In the genomic region with DNA sequence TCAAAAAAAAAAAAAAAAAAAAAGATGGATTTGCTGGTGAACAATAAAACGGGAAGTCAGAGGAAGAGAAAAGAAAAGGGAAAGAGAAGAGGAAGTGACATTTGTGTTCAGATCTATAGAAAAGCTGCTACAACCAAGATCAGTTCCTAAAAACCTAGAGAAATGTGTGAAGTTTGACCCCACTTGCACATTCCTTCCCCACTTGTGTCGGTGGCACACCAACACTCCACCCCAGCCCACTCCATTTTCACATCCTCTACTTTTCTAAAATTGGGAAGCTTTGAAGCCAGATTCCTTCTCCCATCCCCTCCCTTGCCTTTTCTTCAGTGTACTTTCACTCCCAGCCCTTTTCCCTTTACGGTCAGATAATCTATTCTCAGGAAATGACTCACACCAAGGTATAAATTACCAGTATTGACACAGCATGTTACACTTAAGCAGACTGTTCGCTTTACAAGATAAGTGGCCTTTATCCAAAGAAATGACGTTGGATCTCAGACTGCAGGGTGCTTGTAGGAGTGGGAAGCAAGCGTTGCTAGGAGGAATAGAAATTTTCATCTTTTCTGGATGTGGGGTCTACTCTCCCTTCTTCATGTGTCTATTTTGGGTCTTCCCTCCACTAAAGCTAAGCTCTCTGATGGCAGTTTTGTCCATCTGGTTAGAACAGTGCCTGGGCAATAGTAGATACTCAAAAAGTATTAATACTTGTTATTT, we compare ENCODE assay signal across 1 cellular context.
TF ChIP-seq lines count a peak whose summit lies in the region.

No MANE protein-coding gene starts in this region.

TF ChIP-seq in HepG2, 621 proteins besides CTCF, POLR2A, EP300 and RAD21 (continued from another document and continues in another):
- TF ChIP-seq AHDC1 (CRISPR knock-in tag; IDR thresholded peaks at IDR 0.05; ENCODE audit: borderline replicate concordance) (peak; percentile 96; the same call in 1 of the 2 replicates), KLF13 (CRISPR knock-in tag; IDR thresholded peaks at IDR 0.05) (no peak), ZNF230 (CRISPR knock-in tag; IDR thresholded peaks at IDR 0.05) (no peak), KLF9 (CRISPR knock-in tag; IDR thresholded peaks at IDR 0.05; ENCODE audit: low read depth) (no peak), ZNF790 (CRISPR knock-in tag; IDR thresholded peaks at IDR 0.05; ENCODE audit: borderline replicate concordance) (no peak), ZNF512B (CRISPR knock-in tag; IDR thresholded peaks at IDR 0.05; ENCODE audit: borderline replicate concordance) (no peak), BCL6 (CRISPR knock-in tag; IDR thresholded peaks at IDR 0.05) (peak; percentile 34; the same call in 1 of the 2 replicates), ZKSCAN5 (CRISPR knock-in tag; IDR thresholded peaks at IDR 0.05) (no peak), NFE2L2 (IDR thresholded peaks at IDR 0.05; ENCODE audit: low read length) (no peak), ZNF143 (CRISPR knock-in tag; IDR thresholded peaks at IDR 0.05) (no peak), BORCS8-MEF2B (CRISPR knock-in tag; IDR thresholded peaks at IDR 0.05) (no peak), BRCA1 (CRISPR knock-in tag; IDR thresholded peaks at IDR 0.05) (no peak), AFF4 (CRISPR knock-in tag; IDR thresholded peaks at IDR 0.05) (no peak), ZKSCAN8 (CRISPR knock-in tag; IDR thresholded peaks at IDR 0.05; ENCODE audit: borderline replicate concordance) (peak; percentile 80; the same call in 1 of the 2 replicates), YEATS2 (CRISPR knock-in tag; IDR thresholded peaks at IDR 0.05; ENCODE audit: borderline replicate concordance) (peak; percentile 64; the same call in 1 of the 2 replicates), RXRB (CRISPR knock-in tag; IDR thresholded peaks at IDR 0.05; ENCODE audit: borderline replicate concordance) (peak; percentile 83), ZNF574 (CRISPR knock-in tag; IDR thresholded peaks at IDR 0.05) (no peak), ONECUT2 (CRISPR knock-in tag; IDR thresholded peaks at IDR 0.05) (0 out of 2 replicates have a peak, but pooled peaks have one; percentile 23), ZMAT3 (CRISPR knock-in tag; conservative IDR thresholded peaks at IDR 0.05) (no peak; the same call in 1 of the 2 replicates), ZSCAN5A (CRISPR knock-in tag; IDR thresholded peaks at IDR 0.05; ENCODE audit: borderline replicate concordance) (no peak)
- TF ChIP-seq, protein P1, sequence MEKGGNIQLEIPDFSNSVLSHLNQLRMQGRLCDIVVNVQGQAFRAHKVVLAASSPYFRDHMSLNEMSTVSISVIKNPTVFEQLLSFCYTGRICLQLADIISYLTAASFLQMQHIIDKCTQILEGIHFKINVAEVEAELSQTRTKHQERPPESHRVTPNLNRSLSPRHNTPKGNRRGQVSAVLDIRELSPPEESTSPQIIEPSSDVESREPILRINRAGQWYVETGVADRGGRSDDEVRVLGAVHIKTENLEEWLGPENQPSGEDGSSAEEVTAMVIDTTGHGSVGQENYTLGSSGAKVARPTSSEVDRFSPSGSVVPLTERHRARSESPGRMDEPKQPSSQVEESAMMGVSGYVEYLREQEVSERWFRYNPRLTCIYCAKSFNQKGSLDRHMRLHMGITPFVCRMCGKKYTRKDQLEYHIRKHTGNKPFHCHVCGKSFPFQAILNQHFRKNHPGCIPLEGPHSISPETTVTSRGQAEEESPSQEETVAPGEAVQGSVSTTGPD (CRISPR knock-in tag; IDR thresholded peaks at IDR 0.05) = no peak
- TF ChIP-seq, protein P2, sequence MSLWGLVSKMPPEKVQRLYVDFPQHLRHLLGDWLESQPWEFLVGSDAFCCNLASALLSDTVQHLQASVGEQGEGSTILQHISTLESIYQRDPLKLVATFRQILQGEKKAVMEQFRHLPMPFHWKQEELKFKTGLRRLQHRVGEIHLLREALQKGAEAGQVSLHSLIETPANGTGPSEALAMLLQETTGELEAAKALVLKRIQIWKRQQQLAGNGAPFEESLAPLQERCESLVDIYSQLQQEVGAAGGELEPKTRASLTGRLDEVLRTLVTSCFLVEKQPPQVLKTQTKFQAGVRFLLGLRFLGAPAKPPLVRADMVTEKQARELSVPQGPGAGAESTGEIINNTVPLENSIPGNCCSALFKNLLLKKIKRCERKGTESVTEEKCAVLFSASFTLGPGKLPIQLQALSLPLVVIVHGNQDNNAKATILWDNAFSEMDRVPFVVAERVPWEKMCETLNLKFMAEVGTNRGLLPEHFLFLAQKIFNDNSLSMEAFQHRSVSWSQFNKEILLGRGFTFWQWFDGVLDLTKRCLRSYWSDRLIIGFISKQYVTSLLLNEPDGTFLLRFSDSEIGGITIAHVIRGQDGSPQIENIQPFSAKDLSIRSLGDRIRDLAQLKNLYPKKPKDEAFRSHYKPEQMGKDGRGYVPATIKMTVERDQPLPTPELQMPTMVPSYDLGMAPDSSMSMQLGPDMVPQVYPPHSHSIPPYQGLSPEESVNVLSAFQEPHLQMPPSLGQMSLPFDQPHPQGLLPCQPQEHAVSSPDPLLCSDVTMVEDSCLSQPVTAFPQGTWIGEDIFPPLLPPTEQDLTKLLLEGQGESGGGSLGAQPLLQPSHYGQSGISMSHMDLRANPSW (CRISPR knock-in tag; IDR thresholded peaks at IDR 0.05; ENCODE audit: borderline replicate concordance) = no peak
- TF ChIP-seq, protein P3, sequence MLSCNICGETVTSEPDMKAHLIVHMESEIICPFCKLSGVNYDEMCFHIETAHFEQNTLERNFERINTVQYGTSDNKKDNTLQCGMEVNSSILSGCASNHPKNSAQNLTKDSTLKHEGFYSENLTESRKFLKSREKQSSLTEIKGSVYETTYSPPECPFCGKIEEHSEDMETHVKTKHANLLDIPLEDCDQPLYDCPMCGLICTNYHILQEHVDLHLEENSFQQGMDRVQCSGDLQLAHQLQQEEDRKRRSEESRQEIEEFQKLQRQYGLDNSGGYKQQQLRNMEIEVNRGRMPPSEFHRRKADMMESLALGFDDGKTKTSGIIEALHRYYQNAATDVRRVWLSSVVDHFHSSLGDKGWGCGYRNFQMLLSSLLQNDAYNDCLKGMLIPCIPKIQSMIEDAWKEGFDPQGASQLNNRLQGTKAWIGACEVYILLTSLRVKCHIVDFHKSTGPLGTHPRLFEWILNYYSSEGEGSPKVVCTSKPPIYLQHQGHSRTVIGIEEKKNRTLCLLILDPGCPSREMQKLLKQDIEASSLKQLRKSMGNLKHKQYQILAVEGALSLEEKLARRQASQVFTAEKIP (CRISPR knock-in tag; IDR thresholded peaks at IDR 0.05; ENCODE audit: borderline replicate concordance) = no peak
- TF ChIP-seq, protein P4, sequence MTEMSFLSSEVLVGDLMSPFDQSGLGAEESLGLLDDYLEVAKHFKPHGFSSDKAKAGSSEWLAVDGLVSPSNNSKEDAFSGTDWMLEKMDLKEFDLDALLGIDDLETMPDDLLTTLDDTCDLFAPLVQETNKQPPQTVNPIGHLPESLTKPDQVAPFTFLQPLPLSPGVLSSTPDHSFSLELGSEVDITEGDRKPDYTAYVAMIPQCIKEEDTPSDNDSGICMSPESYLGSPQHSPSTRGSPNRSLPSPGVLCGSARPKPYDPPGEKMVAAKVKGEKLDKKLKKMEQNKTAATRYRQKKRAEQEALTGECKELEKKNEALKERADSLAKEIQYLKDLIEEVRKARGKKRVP (CRISPR knock-in tag; IDR thresholded peaks at IDR 0.05) = peak in 1 of 2 experiments; percentile 80; a peak in 1 of 4 replicates
